In genomic region chr4:26896636-26897035, GRCh38 we compare ENCODE assay signal across 1 cellular context.
TF ChIP-seq lines count a peak whose summit lies in the region.

No MANE protein-coding gene starts in this region.

TF ChIP-seq in SK-N-SH, 30 proteins besides CTCF, POLR2A, EP300 and RAD21 (continued from another document):
- TF ChIP-seq PBX3 (IDR thresholded peaks at IDR 0.05) (no peak), POLR2AphosphoS5 (IDR thresholded peaks at IDR 0.05; ENCODE audit: low read depth, low read length) (no peak), MAX (IDR thresholded peaks at IDR 0.05; ENCODE audit: low read depth) (no peak)
